Comparison of ENCODE assay signal across 8 cellular contexts in genomic region chr12:132218915-132219314, GRCh38.
DNase-seq lines count a peak whose midpoint lies in the region; ATAC-seq, FAIRE-seq and TF ChIP-seq lines count a peak whose summit lies in the region.

No MANE protein-coding gene starts in this region.

- POLR2A ChIA-PET in endothelial cell of umbilical vein (lab: Charles Lee) = no interaction called here

- ATAC-seq in HG03571 (IDR thresholded peaks at IDR 0.05; ENCODE audit: unreplicated experiment) (no peak), GM18520 (IDR thresholded peaks at IDR 0.05; ENCODE audit: unreplicated experiment) (no peak)

- H3K27me3 ChIP-seq in endothelial cell of umbilical vein (ENCODE audit: control insufficient read depth in 2 of 2, insufficient read depth in 2 of 2, low read length in 2 of 2) = no peaks in the 10 kb centered on the region

- TF ChIP-seq EP300 in Ishikawa (IDR thresholded peaks at IDR 0.05; ENCODE audit: borderline replicate concordance) = no peak

- no peak overlapping the region for H2AFZ ChIP-seq in endothelial cell of umbilical vein (ENCODE audit: low read depth, low read length)

- in situ Hi-C loops in Caki2 (cut with HindIII; ENCODE audit: low pct_unique_long_range_greater_than_20kb, low sequenced_read_pairs) = no loop called here

- H3K27ac ChIP-seq in endothelial cell of umbilical vein (ENCODE audit: insufficient read depth, low read depth, low read length) = no peak overlapping the region

- no peaks in the 10 kb centered on the region for H3K36me3 ChIP-seq in endothelial cell of umbilical vein (ENCODE audit: control insufficient read depth in 2 of 2, extremely low read depth in 1 of 2, insufficient read depth in 2 of 2, low read length in 2 of 2)

- no TSS peak for BruUV-seq in endothelial cell of umbilical vein (replicated peaks; lab: Mats Ljungman, UMichigan)

- TF ChIP-seq CTCF in WI38 (IDR thresholded peaks at IDR 0.05; ENCODE audit: low read depth, low read length) = 0 out of 2 replicates have a peak, but pooled peaks have one; percentile 9
- TF ChIP-seq CTCF in endothelial cell of umbilical vein (IDR thresholded peaks at IDR 0.05; ENCODE audit: extremely low read depth in 1 of 2, insufficient read depth in 1 of 2, low read depth in 1 of 2, low read length in 2 of 2) = peak in 1 of 2 donors; percentile 32

- peak; percentile 40; the same call in 1 of the 2 replicates for TF ChIP-seq RAD21 in Ishikawa (IDR thresholded peaks at IDR 0.05; ENCODE audit: low read depth)

- H3K9ac ChIP-seq in endothelial cell of umbilical vein (replicated peaks; ENCODE audit: extremely low read depth, insufficient read depth, low read length) = no peak overlapping the region

- no peak overlapping the region for H3K4me2 ChIP-seq in endothelial cell of umbilical vein (ENCODE audit: insufficient read depth, low read length)

- peak; percentile 14 for DNase-seq in Caki2 (ENCODE audit: low read depth)
- peak; percentile 19 for DNase-seq in endothelial cell of umbilical vein (ENCODE audit: low read depth, low spot score)
- peak; percentile 12 to 23 for DNase-seq in stimulated activated CD4-positive, alpha-beta T cell treated with anti-CD3 and anti-CD28 coated beads, Interleukin-15, amount 100 ng/mL, for 48 hours (ENCODE audit: low read depth in 2 of 2)
- DNase-seq in MV-4-11 (lab: John Stamatoyannopoulos, UW) = no peak

- no peak for TF ChIP-seq POLR2A in endothelial cell of umbilical vein (IDR thresholded peaks at IDR 0.05; ENCODE audit: low read depth, low read length)

- H4K20me1 ChIP-seq in endothelial cell of umbilical vein (replicated peaks; ENCODE audit: control insufficient read depth, extremely low read depth, insufficient read depth, low read length) = no peaks in the 10 kb centered on the region

- no peaks in the 10 kb centered on the region for H3K4me1 ChIP-seq in endothelial cell of umbilical vein (ENCODE audit: control insufficient read depth, extremely low read depth, insufficient read depth, low read length)

- CTCF ChIA-PET in endothelial cell of umbilical vein (lab: Charles Lee) = interaction anchor here (0.7 to 1.8 kb wide), 4 partner anchors 60 to 195 kb away, joined by 3 to 52 read pairs (median 3); no protein-coding TSS in a partner anchor

- H3K4me3 ChIP-seq in WI38 (ENCODE audit: low read depth, low read length) (no peak overlapping the region), endothelial cell of umbilical vein (replicated peaks in 1 of 3; ENCODE audit: insufficient read depth in 1 of 3, low read depth in 1 of 3, low read length in 3 of 3) (no peak overlapping the region)

- no peaks in the 10 kb centered on the region for H3K9me1 ChIP-seq in endothelial cell of umbilical vein (replicated peaks; ENCODE audit: control insufficient read depth, extremely low read depth, insufficient read depth, low read length)

- intact Hi-C loops in endothelial cell of umbilical vein (cut with micrococcal nuclease) = loop anchor here (1.0 kb wide), 1 partner anchor 65 kb away; no protein-coding TSS in a partner anchor

- FAIRE-seq in endothelial cell of umbilical vein (lab: Jason Lieb, UNC) = no peak

- dilution Hi-C loops in endothelial cell of umbilical vein (cut with MboI; ENCODE audit: extremely low pct_ligation_motif_present, low sequenced_read_pairs) = no loop called here

- H3K79me2 ChIP-seq in endothelial cell of umbilical vein (ENCODE audit: control insufficient read depth, insufficient read depth, low read length) = no peaks in the 10 kb centered on the region

- no peaks in the 10 kb centered on the region for H3K9me3 ChIP-seq in endothelial cell of umbilical vein (replicated peaks; ENCODE audit: control insufficient read depth, insufficient read depth, low read length)

TF ChIP-seq in Ishikawa, 13 proteins besides CTCF, POLR2A, EP300 and RAD21:
- TF ChIP-seq REST (IDR thresholded peaks at IDR 0.05; ENCODE audit: low read depth) (no peak), NFIC (IDR thresholded peaks at IDR 0.05) (no peak), CEBPB (IDR thresholded peaks at IDR 0.05) (no peak), EGR1 (IDR thresholded peaks at IDR 0.05) (no peak), TCF12 (IDR thresholded peaks at IDR 0.05; ENCODE audit: low read depth) (no peak), ZBTB7A (IDR thresholded peaks at IDR 0.05; ENCODE audit: low read depth) (no peak)

TF ChIP-seq in endothelial cell of umbilical vein, 7 proteins besides CTCF, POLR2A, EP300 and RAD21:
- no peak for TF ChIP-seq FOS (IDR thresholded peaks at IDR 0.05; ENCODE audit: borderline replicate concordance, insufficient read depth, low read length)
- no peak for TF ChIP-seq JUN (IDR thresholded peaks at IDR 0.05; ENCODE audit: borderline replicate concordance, insufficient read depth, insufficient read length, low read depth)
- TF ChIP-seq GATA2 (IDR thresholded peaks at IDR 0.05; ENCODE audit: insufficient read depth, insufficient read length, low read depth, low read length) = no peak
- TF ChIP-seq POLR2AphosphoS5 (IDR thresholded peaks at IDR 0.05; ENCODE audit: insufficient read depth, low read depth, low read length) = no peak
- TF ChIP-seq MAX (IDR thresholded peaks at IDR 0.05; ENCODE audit: insufficient read depth, insufficient read length) = no peak
- no peak for TF ChIP-seq EZH2 (IDR thresholded peaks at IDR 0.05; ENCODE audit: borderline replicate concordance, low read depth, low read length, severe bottlenecking)
- no peak for TF ChIP-seq MYC (IDR thresholded peaks at IDR 0.05; ENCODE audit: low read depth, low read length)
